In genomic region chr18:24300703-24301102, GRCh38 we compare ENCODE assay signal across 1 cellular context.
TF ChIP-seq lines count a peak whose summit lies in the region.

No MANE protein-coding gene starts in this region.

TF ChIP-seq in K562, 482 proteins besides CTCF, POLR2A, EP300 and RAD21:
- TF ChIP-seq TFE3 (CRISPR knock-in tag; IDR thresholded peaks at IDR 0.05) (peak; percentile 2; the same call in 1 of the 2 replicates), TBP (optimal IDR thresholded peaks at IDR 0.05; ENCODE audit: low read depth, low read length) (no peak)
